In the genomic region with DNA sequence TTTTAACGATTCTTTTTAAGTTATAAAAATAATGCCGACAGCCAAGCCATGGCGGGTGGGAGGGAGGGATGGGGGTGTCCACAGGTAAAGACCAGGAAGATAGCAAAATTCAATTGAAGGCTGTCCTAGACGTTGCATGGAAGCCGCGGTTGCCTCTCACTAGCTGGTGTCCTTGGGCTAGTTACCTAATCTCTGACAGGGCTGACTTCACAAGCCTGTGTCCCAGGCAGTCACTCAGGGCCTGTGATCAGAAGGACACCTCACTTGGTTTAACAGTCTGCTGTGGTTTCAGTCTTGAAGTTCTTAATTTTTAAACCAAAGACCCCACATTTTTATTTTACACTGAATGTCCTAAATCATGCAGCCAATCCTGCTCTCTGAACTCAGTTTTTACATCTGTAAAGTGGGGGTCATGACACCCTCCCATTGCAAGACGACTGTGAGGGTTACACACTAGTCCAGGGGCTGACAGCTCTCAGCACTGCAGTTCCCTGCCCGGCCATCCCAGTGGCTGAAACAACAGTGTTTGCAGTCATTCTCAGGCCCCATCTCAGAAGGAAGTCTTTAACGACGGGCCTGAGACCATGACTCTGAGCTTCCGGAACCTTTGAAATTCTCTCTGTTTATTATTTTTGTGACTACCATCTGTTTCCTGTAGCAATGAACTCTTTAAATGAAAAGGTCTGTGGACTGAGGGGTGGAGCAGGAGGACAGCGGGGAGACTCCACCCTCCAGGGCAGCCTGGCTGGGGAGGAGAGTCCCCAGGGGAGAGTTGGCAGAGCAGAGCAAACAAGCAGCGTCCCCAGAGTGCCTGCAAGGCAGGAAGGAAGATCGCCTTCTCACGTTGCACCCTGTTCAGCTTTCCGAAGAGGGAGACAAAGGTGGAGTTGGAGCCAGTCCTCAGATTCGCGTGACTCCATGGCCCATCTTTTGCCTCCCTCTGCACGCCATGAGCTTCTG, we compare ENCODE assay signal across 9 cellular contexts.
DNase-seq lines count a peak whose midpoint lies in the region; ATAC-seq and TF ChIP-seq lines count a peak whose summit lies in the region.
"Had no signal": no experiment of that assay in that cellular context is flagged by ENCODE, and none has a peak within 500 bp of the region (broad histone marks: within the 10 kb centered on the region; RNA-seq: fewer than 3 reads in every experiment).

No MANE protein-coding gene starts in this region.

- no peaks in the 10 kb centered on the region for H4K20me1 ChIP-seq in GM23248 (ENCODE audit: insufficient read depth)
- no peaks in the 10 kb centered on the region for H4K20me1 ChIP-seq in Karpas-422 (ENCODE audit: insufficient read depth, low read depth, low read length)
- H4K20me1 ChIP-seq in fibroblast of lung (ENCODE audit: control insufficient read depth, extremely low read depth, insufficient read depth, low read length), result no peaks in the 10 kb centered on the region

- H3K9me3 Mint-ChIP-seq in Caco-2 (ENCODE audit: unreplicated experiment), result peaks cover 10% of the 10 kb centered on the region

- H3K4me3 ChIP-seq in right atrium auricular region (no peak overlapping the region), GM23248 (0 out of 2 replicates have a peak overlapping the region, but pooled peaks have one; percentile 1), Karpas-422 (ENCODE audit: low read length) (peak overlapping the region; percentile 41; the same call in 1 of the 2 replicates), fibroblast of lung (replicated peaks in 1 of 4; ENCODE audit: control extremely low read depth in 1 of 4, insufficient read depth in 1 of 4, low read depth in 3 of 4, low read length in 4 of 4) (no peak overlapping the region), Caco-2 (ENCODE audit: low read depth, low read length) (no peak overlapping the region)
- H3K4me3 ChIP-seq: HAP-1 had no signal

- TF ChIP-seq CTCF in right atrium auricular region (IDR thresholded peaks at IDR 0.05) (no peak), fibroblast of lung (conservative IDR thresholded peaks at IDR 0.05 in 1 of 2, IDR thresholded peaks at IDR 0.05 in 1 of 2; ENCODE audit: low read depth in 1 of 2, low read length in 2 of 2) (no peak), Caco-2 (IDR thresholded peaks at IDR 0.05; ENCODE audit: insufficient read depth in 1 of 2, low read depth in 1 of 2, low read length in 1 of 2, severe bottlenecking in 1 of 2, unreplicated experiment in 1 of 2) (no peak)

- ATAC-seq in Right ventricle myocardium inferior, result peak; percentile 75
- ATAC-seq in T-helper 17 cell, result peak; percentile 85
- peak; percentile 64 for ATAC-seq in sciatic nerve

- peak overlapping the region; percentile 21 for H3K4me2 ChIP-seq in GM23248 (ENCODE audit: unreplicated experiment)
- H3K4me2 ChIP-seq in Karpas-422 (ENCODE audit: low read depth, low read length, poor library complexity, severe bottlenecking), result peak overlapping the region; percentile 62
- H3K4me2 ChIP-seq in fibroblast of lung (ENCODE audit: extremely low read depth, insufficient read depth, low read length), result no peak overlapping the region

- CTCF ChIA-PET in Caco-2 (lab: Charles Lee), result no interaction called here

- H3K9me2 ChIP-seq in GM23248 (ENCODE audit: insufficient read depth) (no peaks in the 10 kb centered on the region), Karpas-422 (replicated peaks; ENCODE audit: insufficient read depth, low read length) (no peaks in the 10 kb centered on the region)

- BruUV-seq in Caco-2 (replicated peaks; lab: Mats Ljungman, UMichigan), result no TSS peak

- H3K4me1 ChIP-seq in right atrium auricular region, result peaks cover 0 to 10% of the 10 kb centered on the region in 2 donors
- H3K4me1 ChIP-seq in GM23248 (ENCODE audit: insufficient read depth), result peaks cover 8% of the 10 kb centered on the region
- H3K4me1 ChIP-seq in Karpas-422 (ENCODE audit: low read length), result peaks cover 22% of the 10 kb centered on the region
- peaks cover 6% of the 10 kb centered on the region for H3K4me1 ChIP-seq in fibroblast of lung (ENCODE audit: control insufficient read depth, extremely low read depth, insufficient read depth, low read length)
- no peaks in the 10 kb centered on the region for H3K4me1 ChIP-seq in Caco-2
- H3K4me1 ChIP-seq: HAP-1 had no signal

- H3K9ac ChIP-seq in GM23248 (no peak overlapping the region), Karpas-422 (ENCODE audit: low read length) (peak overlapping the region; percentile 36), fibroblast of lung (ENCODE audit: insufficient read depth, low read length) (no peak overlapping the region)

- H3K27ac Mint-ChIP-seq in T-helper 17 cell, result no peak overlapping the region
- no peak overlapping the region for H3K27ac Mint-ChIP-seq in Caco-2 (ENCODE audit: unreplicated experiment)

- DNase-seq in Right ventricle myocardium inferior (ENCODE audit: missing footprints) (no peak), right atrium auricular region (ENCODE audit: low spot score) (no peak), GM23248 (peak; percentile 87), Karpas-422 (peak; percentile 83), T-helper 17 cell (no peak), fibroblast of lung (ENCODE audit: low read depth in 2 of 2) (peak; percentile 71 to 76), sciatic nerve (ENCODE audit: low spot score) (no peak), Caco-2 (no peak)

- H3K27me3 Mint-ChIP-seq in T-helper 17 cell (peaks cover 12% of the 10 kb centered on the region), Caco-2 (ENCODE audit: insufficient read depth, unreplicated experiment) (no peaks in the 10 kb centered on the region)

- H3K27me3 ChIP-seq in right atrium auricular region (no peaks in the 10 kb centered on the region), GM23248 (replicated peaks; ENCODE audit: insufficient read depth) (no peaks in the 10 kb centered on the region), Karpas-422 (ENCODE audit: low read length) (no peaks in the 10 kb centered on the region), fibroblast of lung (ENCODE audit: control insufficient read depth, insufficient read depth, low read length) (no peaks in the 10 kb centered on the region), Caco-2 (replicated peaks; ENCODE audit: control insufficient read depth, insufficient read depth, low read length) (no peaks in the 10 kb centered on the region)

- no peaks in the 10 kb centered on the region for H3F3A ChIP-seq in GM23248 (ENCODE audit: insufficient read depth)

- in situ Hi-C loops in GM23248 (cut with MboI), result no loop called here

- H3K36me3 Mint-ChIP-seq in T-helper 17 cell (ENCODE audit: low read depth) (peaks cover 2% of the 10 kb centered on the region), Caco-2 (ENCODE audit: insufficient read depth, unreplicated experiment) (no peaks in the 10 kb centered on the region)

- POLR2A ChIA-PET in Caco-2 (lab: Charles Lee), result no interaction called here

- H2AFZ ChIP-seq in GM23248 (peak overlapping the region; percentile 59), Karpas-422 (ENCODE audit: low read length) (peak overlapping the region; percentile 1; the same call in 1 of the 2 replicates), fibroblast of lung (ENCODE audit: low read length) (peak overlapping the region; percentile 64)

- H3K9me3 ChIP-seq in right atrium auricular region (no peaks in the 10 kb centered on the region), GM23248 (ENCODE audit: low read depth) (no peaks in the 10 kb centered on the region), Karpas-422 (ENCODE audit: low read length) (no peaks in the 10 kb centered on the region), T-helper 17 cell (ENCODE audit: control insufficient read depth, low read length, poor library complexity, severe bottlenecking) (no peaks in the 10 kb centered on the region), fibroblast of lung (ENCODE audit: control insufficient read depth, insufficient read depth, low read depth, low read length) (no peaks in the 10 kb centered on the region), Caco-2 (no peaks in the 10 kb centered on the region)
- H3K9me3 ChIP-seq: HAP-1 had no signal

- H3K4me3 Mint-ChIP-seq in T-helper 17 cell (peak overlapping the region; percentile 55), Caco-2 (ENCODE audit: unreplicated experiment) (no peak overlapping the region)

- peaks cover 14% of the 10 kb centered on the region for H3K4me1 Mint-ChIP-seq in T-helper 17 cell
- H3K4me1 Mint-ChIP-seq in Caco-2 (ENCODE audit: low read depth, unreplicated experiment), result no peaks in the 10 kb centered on the region

- intact Hi-C loops in Right ventricle myocardium inferior (cut with DNase I) (loop anchor here (10.0 kb wide), 1 partner anchor 514 kb away; no protein-coding TSS in a partner anchor), sciatic nerve (cut with DNase I) (no loop called here), Caco-2 (cut with micrococcal nuclease; ENCODE audit: unreplicated experiment) (no loop called here)

- H3K27ac ChIP-seq in right atrium auricular region, result peak overlapping the region in 1 of 2 donors; percentile 3
- peak overlapping the region; percentile 30; the same call in 1 of the 2 replicates for H3K27ac ChIP-seq in GM23248
- H3K27ac ChIP-seq in Karpas-422 (ENCODE audit: low read length), result no peak overlapping the region
- H3K27ac ChIP-seq in fibroblast of lung (ENCODE audit: insufficient read depth, low read length), result no peak overlapping the region

- 32 to 41% methylated on average over 19 of the region's 19 CpGs for WGBS in GM23248 (ENCODE audit: low coverage in 1 of 2, low lambda C conversion rate in 2 of 2, missing lambda C conversion rate in 2 of 2), 2 experiments

- no peaks in the 10 kb centered on the region for H3K36me3 ChIP-seq in right atrium auricular region
- no peaks in the 10 kb centered on the region for H3K36me3 ChIP-seq in GM23248 (ENCODE audit: low read depth)
- no peaks in the 10 kb centered on the region for H3K36me3 ChIP-seq in Karpas-422 (ENCODE audit: insufficient read depth, low read length)
- no peaks in the 10 kb centered on the region for H3K36me3 ChIP-seq in fibroblast of lung (ENCODE audit: control insufficient read depth, insufficient read depth, low read length)
- H3K36me3 ChIP-seq in Caco-2 (ENCODE audit: control insufficient read depth, insufficient read depth, low read length), result no peaks in the 10 kb centered on the region
- H3K36me3 ChIP-seq: HAP-1 had no signal

- H3K79me2 ChIP-seq in GM23248 (ENCODE audit: insufficient read depth) (no peaks in the 10 kb centered on the region), Karpas-422 (ENCODE audit: low read length) (no peaks in the 10 kb centered on the region), fibroblast of lung (ENCODE audit: control insufficient read depth, insufficient read depth, low read length) (no peaks in the 10 kb centered on the region)

Comparison
In these comparisons a context has a peak if more than half of its experiments do, and no peak if none do; other contexts are left out.
1. DNase-seq: peak in GM23248 (single experiment), Karpas-422 (single experiment) and fibroblast of lung (2 of 2); none in Right ventricle myocardium inferior (single experiment), right atrium auricular region (single experiment), T-helper 17 cell (0 of 3), sciatic nerve (single experiment) and Caco-2 (0 of 2).
2. H3K4me3 ChIP-seq: peak in GM23248 (single experiment) and Karpas-422 (single experiment); none in right atrium auricular region (0 of 2), fibroblast of lung (0 of 4) and Caco-2 (single experiment).
3. H2AFZ ChIP-seq: peak in every context shown above with its lines; median percentile 64 in fibroblast of lung; 59 in GM23248; 1 in Karpas-422.
4. Peak in every context shown above with its lines, with median percentiles within 50 percentile points of each other: ATAC-seq.